13 cellular contexts compared by ENCODE assay signal in the genomic region with DNA sequence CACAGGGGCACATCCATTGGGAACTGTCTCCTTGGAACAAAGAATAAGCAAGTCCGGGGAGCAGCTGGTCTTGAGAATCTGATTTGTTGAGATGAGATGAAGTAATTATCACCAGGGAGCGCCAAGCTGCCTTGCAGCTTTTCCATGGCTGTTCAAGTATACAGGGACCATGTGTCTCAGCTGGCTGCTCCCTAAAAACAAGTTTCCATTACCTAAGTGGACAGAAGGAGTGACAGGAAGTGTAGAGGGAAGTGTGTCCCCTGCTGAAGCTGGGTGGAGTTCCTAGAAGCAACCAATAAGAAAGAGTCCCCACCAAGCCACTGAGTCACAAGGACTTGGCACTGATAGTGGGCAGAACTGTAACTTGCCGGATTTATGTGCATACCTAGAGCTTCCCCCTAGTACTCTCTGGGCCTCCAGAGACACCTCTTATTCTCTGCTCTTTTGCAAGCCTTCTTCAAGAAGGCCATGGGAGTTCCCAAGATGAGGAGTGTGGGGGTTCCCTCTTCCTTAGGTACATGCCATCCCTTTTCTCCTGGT. TPM values are rescaled to one million over a fixed set of nuclear protein-coding genes. Genes with fewer than 3 reads are reported as not detected.
A peak's percentile ranks its signal among the peaks of the same experiment; 100 is the strongest.
DNase-seq lines count a peak whose midpoint lies in the region; ATAC-seq and TF ChIP-seq lines count a peak whose summit lies in the region.
"Had no signal": no experiment of that assay in that cellular context is flagged by ENCODE, and none has a peak within 500 bp of the region (broad histone marks: within the 10 kb centered on the region; RNA-seq: fewer than 3 reads in every experiment).

No MANE protein-coding gene starts in this region.

- TF ChIP-seq CTCF in brain (conservative IDR thresholded peaks at IDR 0.05) (no peak), neural crest cell (conservative IDR thresholded peaks at IDR 0.05) (no peak)

- DNase-seq in activated CD8-positive, alpha-beta memory T cell treated with anti-CD3 and anti-CD28 coated beads for 24 hours: peak; percentile 53
- no peak for DNase-seq in activated CD8-positive, alpha-beta memory T cell treated with anti-CD3 and anti-CD28 coated beads, Interleukin-2, amount 50 U/mL, for 4 hours
- peak; percentile 16 for DNase-seq in H7
- DNase-seq in neural crest cell (ENCODE audit: low read depth, low spot score): no peak
- no peak for DNase-seq in NCI-H146 treated with DMSO at 0.1 percent for 48 hours (lab: John Stamatoyannopoulos, UW; ENCODE audit: unreplicated experiment)
- no peak for DNase-seq in activated CD4-positive, alpha-beta T cell treated with anti-CD3 and anti-CD28 coated beads for 4 hours
- DNase-seq: activated gamma-delta T cell treated with Interleukin-2 at 50 U/mL for 16 hours; stimulated activated naive CD4-positive, alpha-beta T cell had no signal

- H3K27me3 Mint-ChIP-seq in brain (no peaks in the 10 kb centered on the region), neural crest cell (ENCODE audit: low read depth) (no peaks in the 10 kb centered on the region)

- peak overlapping the region in 4 of 5 experiments; percentile 10 to 62 (median 12) for H3K27ac Mint-ChIP-seq in brain
- H3K27ac Mint-ChIP-seq in neural crest cell (ENCODE audit: unreplicated experiment): peak overlapping the region; percentile 67

- no peaks in the 10 kb centered on the region for H3K27me3 ChIP-seq in H7 (ENCODE audit: control insufficient read depth, insufficient read depth, low read length)

- H3K4me1 Mint-ChIP-seq in brain: peaks cover 8% of the 10 kb centered on the region
- no peaks in the 10 kb centered on the region for H3K4me1 Mint-ChIP-seq in neural crest cell

- ATAC-seq in GM18909 (IDR thresholded peaks at IDR 0.05; ENCODE audit: poor library complexity, unreplicated experiment): no peak

- H3K4me3 ChIP-seq in H7 (ENCODE audit: insufficient read depth, low read depth, low read length): no peak overlapping the region
- H3K4me3 ChIP-seq: smooth muscle cell had no signal

- H3K36me3 ChIP-seq in H7 (replicated peaks; ENCODE audit: control insufficient read depth, insufficient read depth, low read length): peaks cover 7% of the 10 kb centered on the region

- H3K4me3 Mint-ChIP-seq in brain: no peak overlapping the region
- H3K4me3 Mint-ChIP-seq in neural crest cell: no peak overlapping the region

- H3K9me3 Mint-ChIP-seq in brain (no peaks in the 10 kb centered on the region), neural crest cell (no peaks in the 10 kb centered on the region)

- H3K36me3 Mint-ChIP-seq in brain (peaks cover 39% of the 10 kb centered on the region), neural crest cell (ENCODE audit: low read depth) (peaks cover 6% of the 10 kb centered on the region)

RNA-seq across cellular contexts. Expression of a gene that starts 1.5 kb away (rescaled TPM):
- 0.63 and 1.3 TPM in 2 replicates for total RNA-seq in H7 (2014; rRNA removed; shearing (Covaris generic))
- polyA plus RNA-seq in brain (ENCODE audit: insufficient read depth, low read depth, low replicate concordance): 23.8 TPM
- not detected in 2 replicates for total RNA-seq in neural crest cell
- total RNA-seq: activated CD8-positive, alpha-beta memory T cell treated with anti-CD3 and anti-CD28 coated beads for 36 hours; posterior vena cava had no signal

RNA-seq across cellular contexts. Expression of a gene that starts 28.1 kb away (rescaled TPM):
- 43.9 and 48.3 TPM in 2 replicates for total RNA-seq in H7 (2014; rRNA removed; shearing (Covaris generic))
- polyA plus RNA-seq in brain (ENCODE audit: insufficient read depth, low read depth, low replicate concordance): 28.0 TPM
- 16.5 and 17.9 TPM in 2 replicates for total RNA-seq in neural crest cell

RNA-seq across cellular contexts. Expression of a gene that starts 29.8 kb away (rescaled TPM):
- total RNA-seq in H7 (2014; rRNA removed; shearing (Covaris generic)): 19.5 and 21.9 TPM in 2 replicates
- polyA plus RNA-seq in brain (ENCODE audit: insufficient read depth, low read depth, low replicate concordance): 27.1 TPM
- 33.1 and 34.4 TPM in 2 replicates for total RNA-seq in neural crest cell

RNA-seq across cellular contexts. Expression of a gene that starts 42.6 kb away (rescaled TPM):
- total RNA-seq in H7 (2014; rRNA removed; shearing (Covaris generic)): 10.5 and 11.4 TPM in 2 replicates
- polyA plus RNA-seq in brain (ENCODE audit: insufficient read depth, low read depth, low replicate concordance): 34.5 TPM
- 28.6 and 37.3 TPM in 2 replicates for total RNA-seq in neural crest cell

Comparison
In these comparisons a context has a peak if more than half of its experiments do, and no peak if none do; other contexts are left out.
1. DNase-seq: peak in activated CD8-positive, alpha-beta memory T cell treated with anti-CD3 and anti-CD28 coated beads for 24 hours (single experiment) and H7 (single experiment); none in activated CD8-positive, alpha-beta memory T cell treated with anti-CD3 and anti-CD28 coated beads, Interleukin-2, amount 50 U/mL, for 4 hours (single experiment), neural crest cell (single experiment), NCI-H146 treated with DMSO at 0.1 percent for 48 hours (single experiment) and activated CD4-positive, alpha-beta T cell treated with anti-CD3 and anti-CD28 coated beads for 4 hours (0 of 2).